Comparison of ENCODE assay signal across 8 cellular contexts in the genomic region with DNA sequence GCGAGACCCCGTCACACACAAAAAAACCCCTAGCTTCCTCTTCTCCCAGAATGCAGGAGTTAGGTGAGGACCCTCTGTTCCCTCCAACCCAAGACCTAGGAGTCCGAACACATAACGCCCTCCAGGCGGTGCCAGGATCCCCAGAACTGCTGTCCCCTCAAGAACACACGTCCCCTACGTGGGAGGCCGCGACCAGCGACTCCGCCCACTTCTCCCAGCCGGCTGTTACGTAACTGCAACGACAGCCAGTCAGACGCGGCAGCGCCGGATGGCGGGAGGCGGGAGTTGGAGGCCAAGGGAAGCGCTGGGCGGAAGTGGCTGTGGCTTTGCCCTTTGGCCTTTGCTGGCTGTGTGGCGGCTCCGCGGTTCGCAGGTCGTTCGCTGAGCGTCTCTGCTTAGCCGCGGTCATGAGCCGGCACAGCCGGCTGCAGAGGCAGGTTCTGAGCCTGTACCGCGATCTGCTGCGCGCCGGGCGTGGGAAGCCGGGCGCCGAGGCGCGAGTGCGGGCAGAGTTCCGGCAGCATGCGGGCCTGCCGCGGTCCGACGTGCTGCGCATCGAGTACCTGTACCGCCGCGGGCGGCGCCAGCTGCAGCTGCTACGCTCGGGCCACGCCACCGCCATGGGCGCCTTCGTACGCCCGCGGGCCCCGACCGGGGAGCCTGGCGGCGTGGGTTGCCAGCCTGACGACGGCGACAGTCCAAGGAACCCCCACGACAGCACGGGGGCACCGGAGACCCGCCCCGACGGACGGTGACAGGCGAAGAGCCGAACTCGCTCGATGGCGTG. TPM values are rescaled to one million over a fixed set of nuclear protein-coding genes. Genes with fewer than 3 reads are reported as not detected.
DNase-seq lines count a peak whose midpoint lies in the region; ATAC-seq and TF ChIP-seq lines count a peak whose summit lies in the region.

A gene with protein sequence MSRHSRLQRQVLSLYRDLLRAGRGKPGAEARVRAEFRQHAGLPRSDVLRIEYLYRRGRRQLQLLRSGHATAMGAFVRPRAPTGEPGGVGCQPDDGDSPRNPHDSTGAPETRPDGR (plus strand): TSS at position 321 of the 787 bp plus-strand sequence. CDS start 87 bp downstream, at position 408.

- no peaks in the 10 kb centered on the region for H3K27me3 ChIP-seq in liver (ENCODE audit: control insufficient read depth in 4 of 4, insufficient read depth in 4 of 4, low read length in 3 of 4)

- peak; percentile 31 to 54 for TF ChIP-seq RAD21 in liver (IDR thresholded peaks at IDR 0.05)

- peak within 1 kb of the TSS; percentile 74 to 76 for H3K27ac ChIP-seq in liver (ENCODE audit: low read depth in 1 of 2, low read length in 2 of 2)

- DNase-seq in C1 segment of cervical spinal cord (lab: John Stamatoyannopoulos, UW): peak; percentile 25 to 94 (median 90)
- DNase-seq in NCI-H748 (lab: John Stamatoyannopoulos, UW; ENCODE audit: unreplicated experiment): peak; percentile 98
- peak; percentile 89 to 91 for DNase-seq in activated CD4-positive, alpha-beta T cell treated with anti-CD3 and anti-CD28 coated beads, Interleukin-2, amount 50 U/mL, for 4 hours
- peak; percentile 96 for DNase-seq in dermis blood vessel endothelial cell
- DNase-seq in stimulated activated CD4-positive, alpha-beta T cell treated with anti-CD3 and anti-CD28 coated beads, Interleukin-4, amount 100 ng/mL, for 24 hours: peak; percentile 96

- WGBS in liver: under 1% methylated on average over 86 of the region's 86 CpGs

- peaks cover 13 to 33% (median 22%) of the 10 kb centered on the region in 4 donors for H3K4me1 ChIP-seq in liver (ENCODE audit: control insufficient read depth in 4 of 4, insufficient read depth in 4 of 4, low read length in 3 of 4)

- ATAC-seq in GM19324 (IDR thresholded peaks at IDR 0.05; ENCODE audit: low FRiP score, unreplicated experiment) (peak; percentile 81), HG03520 (IDR thresholded peaks at IDR 0.05; ENCODE audit: unreplicated experiment) (peak; percentile 84)

- peaks cover 0 to 5% (median 2%) of the 10 kb centered on the region in 4 donors for H3K36me3 ChIP-seq in liver (ENCODE audit: control insufficient read depth in 4 of 4, insufficient read depth in 3 of 4, low read depth in 1 of 4, low read length in 3 of 4)

- H3K9me3 ChIP-seq in liver (ENCODE audit: control insufficient read depth in 4 of 4, low read length in 3 of 4): no peaks in the 10 kb centered on the region

- peak within 1 kb of the TSS; percentile 83 to 91 (median 85) for H3K4me3 ChIP-seq in liver (ENCODE audit: low read depth in 1 of 3, low read length in 3 of 3)

- H3K9ac ChIP-seq in liver (ENCODE audit: low read depth in 1 of 2, low read length in 2 of 2): peak within 1 kb of the TSS; percentile 40 to 56

- TF ChIP-seq CTCF in liver (IDR thresholded peaks at IDR 0.05; ENCODE audit: low read depth, low read length, missing input control): no peak

TF ChIP-seq in liver, 16 proteins besides CTCF, POLR2A, EP300 and RAD21:
- TF ChIP-seq SP1 (IDR thresholded peaks at IDR 0.05) (peak; percentile 82), ZBTB33 (IDR thresholded peaks at IDR 0.05) (no peak), FOXA1 (IDR thresholded peaks at IDR 0.05) (no peak), RXRA (IDR thresholded peaks at IDR 0.05) (peak in 1 of 2 donors; percentile 56), GABPA (IDR thresholded peaks at IDR 0.05 in 1 of 2, conservative IDR thresholded peaks at IDR 0.05 in 1 of 2) (peak; percentile 75 to 92), EGR1 (IDR thresholded peaks at IDR 0.05; ENCODE audit: low read depth in 2 of 2) (peak; percentile 59 to 67), ATF3 (IDR thresholded peaks at IDR 0.05) (no peak), NR2F2 (IDR thresholded peaks at IDR 0.05) (peak; percentile 98), MAX (IDR thresholded peaks at IDR 0.05) (peak; percentile 76), JUND (IDR thresholded peaks at IDR 0.05) (no peak), HNF4G (IDR thresholded peaks at IDR 0.05) (no peak), REST (IDR thresholded peaks at IDR 0.05) (peak; percentile 86), FOXA2 (IDR thresholded peaks at IDR 0.05) (no peak), TAF1 (conservative IDR thresholded peaks at IDR 0.05) (peak; percentile 42), HNF4A (conservative IDR thresholded peaks at IDR 0.05) (peak; percentile 58 to 62), YY1 (IDR thresholded peaks at IDR 0.05) (peak; percentile 72)

RNA-seq across cellular contexts. Expression of the gene that starts here (rescaled TPM):
- total RNA-seq in dermis blood vessel endothelial cell: 10.1 and 19.6 TPM in 2 replicates
- 10 to 100 TPM in 1 of 2 donors, 1 to 10 TPM in 1; 8.4 to 28.4 TPM for total RNA-seq in liver
- polyA plus RNA-seq in liver: 10 to 100 TPM; 16.0 to 21.7 TPM

Comparison
In these comparisons a context has a peak if more than half of its experiments do, and no peak if none do; other contexts are left out.
1. Peak in every context shown above with its lines: DNase-seq, ATAC-seq, H3K4me3 ChIP-seq and H3K27ac ChIP-seq.